Comparison of ENCODE assay signal across 1 cellular context in the genomic region with DNA sequence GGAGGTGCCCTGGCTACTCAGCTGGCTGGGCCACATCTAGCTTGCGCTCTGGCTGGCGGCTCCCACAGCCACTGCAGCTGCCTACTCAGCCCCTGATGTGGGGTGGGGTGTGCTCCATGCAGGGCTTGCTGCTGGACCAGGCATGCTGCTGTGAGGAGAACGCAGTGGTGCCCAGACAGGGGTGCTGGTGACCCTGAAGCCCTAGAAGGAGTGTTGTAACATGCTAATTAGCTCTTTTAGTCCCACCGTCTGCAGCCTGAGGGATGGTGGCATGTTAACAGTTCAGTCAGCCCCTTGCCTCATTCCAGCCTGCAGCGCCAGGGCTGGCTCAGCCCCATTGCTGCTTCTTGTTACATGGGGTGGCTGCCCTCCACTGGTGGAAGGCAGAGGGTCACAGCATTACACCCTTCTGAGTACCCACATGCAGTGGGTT.
TF ChIP-seq lines count a peak whose summit lies in the region.

No MANE protein-coding gene starts in this region.

TF ChIP-seq in H1, 55 proteins besides CTCF, POLR2A, EP300 and RAD21 (continued from another document):
- TF ChIP-seq E2F6 (IDR thresholded peaks at IDR 0.05) (no peak), JUND (IDR thresholded peaks at IDR 0.05; ENCODE audit: low read length) (no peak)
